Comparison of ENCODE assay signal across 10 cellular contexts in genomic region chr1:12556368-12556930, GRCh38.
DNase-seq lines count a peak whose midpoint lies in the region; ATAC-seq, FAIRE-seq and TF ChIP-seq lines count a peak whose summit lies in the region.
"Had no signal": no experiment of that assay in that cellular context is flagged by ENCODE, and none has a peak within 500 bp of the region (broad histone marks: within the 10 kb centered on the region; RNA-seq: fewer than 3 reads in every experiment).

No MANE protein-coding gene starts in this region.

- H3K4me2 ChIP-seq in fibroblast of lung (ENCODE audit: extremely low read depth, insufficient read depth, low read length) = peak overlapping the region; percentile 27

- no peak overlapping the region for H3K4me3 Mint-ChIP-seq in neural crest cell
- H3K4me3 Mint-ChIP-seq: T-helper 1 cell treated with Interleukin-12 subunit alpha and Interleukin-12 subunit beta and Interleukin-4 antibody, amounts not matched to agents 30 μg/mL and 1 μg/mL, for 36 hours had no signal

- peak overlapping the region; percentile 81 for H3K27ac Mint-ChIP-seq in neural crest cell (ENCODE audit: unreplicated experiment)
- H3K27ac Mint-ChIP-seq: T-helper 1 cell treated with Interleukin-12 subunit alpha and Interleukin-12 subunit beta and Interleukin-4 antibody, amounts not matched to agents 30 μg/mL and 1 μg/mL, for 36 hours had no signal

- no peaks in the 10 kb centered on the region for H3K9me3 Mint-ChIP-seq in neural crest cell
- H3K9me3 Mint-ChIP-seq: T-helper 1 cell treated with Interleukin-12 subunit alpha and Interleukin-12 subunit beta and Interleukin-4 antibody, amounts not matched to agents 30 μg/mL and 1 μg/mL, for 36 hours had no signal

- H3K4me3 ChIP-seq in ACC112 (ENCODE audit: low read depth, low read length) (no peak overlapping the region), fibroblast of lung (replicated peaks in 1 of 4; ENCODE audit: control extremely low read depth in 1 of 4, insufficient read depth in 1 of 4, low read depth in 3 of 4, low read length in 4 of 4) (no peak overlapping the region)

- no peak overlapping the region for H3K9ac ChIP-seq in fibroblast of lung (ENCODE audit: insufficient read depth, low read length)

- peaks cover 15% of the 10 kb centered on the region for H3K4me1 Mint-ChIP-seq in neural crest cell

- TF ChIP-seq CTCF in fibroblast of lung (conservative IDR thresholded peaks at IDR 0.05 in 1 of 2, IDR thresholded peaks at IDR 0.05 in 1 of 2; ENCODE audit: low read depth in 1 of 2, low read length in 2 of 2) = no peak
- no peak for TF ChIP-seq CTCF in neural crest cell (conservative IDR thresholded peaks at IDR 0.05)
- TF ChIP-seq CTCF in D721Med (IDR thresholded peaks at IDR 0.05; ENCODE audit: insufficient read depth, missing control alignments) = no peak

- H3K79me2 ChIP-seq in ACC112 (ENCODE audit: control insufficient read depth, insufficient read depth, low read length, unreplicated experiment) (no peaks in the 10 kb centered on the region), fibroblast of lung (ENCODE audit: control insufficient read depth, insufficient read depth, low read length) (no peaks in the 10 kb centered on the region)

- H3K27me3 ChIP-seq in ACC112 (ENCODE audit: insufficient read depth, low read length) (no peaks in the 10 kb centered on the region), fibroblast of lung (ENCODE audit: control insufficient read depth, insufficient read depth, low read length) (no peaks in the 10 kb centered on the region)

- H3K4me1 ChIP-seq in ACC112 (ENCODE audit: control insufficient read depth, insufficient read depth, low read length, unreplicated experiment) = peaks cover 9% of the 10 kb centered on the region
- H3K4me1 ChIP-seq in fibroblast of lung (ENCODE audit: control insufficient read depth, extremely low read depth, insufficient read depth, low read length) = peaks cover 10% of the 10 kb centered on the region

- H3K36me3 ChIP-seq in ACC112 (ENCODE audit: insufficient read depth, low read length) (no peaks in the 10 kb centered on the region), fibroblast of lung (ENCODE audit: control insufficient read depth, insufficient read depth, low read length) (no peaks in the 10 kb centered on the region)

- FAIRE-seq in D721Med (lab: Jason Lieb, UNC) = no peak
- FAIRE-seq: endothelial cell of umbilical vein had no signal

- H3K27ac ChIP-seq in ACC112 (ENCODE audit: low read depth, low read length) (peak overlapping the region; percentile 1; the same call in 1 of the 2 replicates), fibroblast of lung (ENCODE audit: insufficient read depth, low read length) (peak overlapping the region; percentile 63)

- no peaks in the 10 kb centered on the region for H3K36me3 Mint-ChIP-seq in neural crest cell (ENCODE audit: low read depth)

- H2AFZ ChIP-seq in ACC112 (ENCODE audit: low read length, unreplicated experiment) (no peak overlapping the region), fibroblast of lung (ENCODE audit: low read length) (peak overlapping the region; percentile 15)

- DNase-seq in NCI-H226 (peak; percentile 91), fibroblast of lung (ENCODE audit: low read depth in 2 of 2) (peak; percentile 87 to 96), neural crest cell (ENCODE audit: low read depth, low spot score) (no peak), D721Med (ENCODE audit: insufficient read length, low spot score) (no peak), NCI-H1048 (lab: John Stamatoyannopoulos, UW) (no peak)

- H3K9me3 ChIP-seq in fibroblast of lung (ENCODE audit: control insufficient read depth, insufficient read depth, low read depth, low read length) = no peaks in the 10 kb centered on the region

- H3K27me3 Mint-ChIP-seq in neural crest cell (ENCODE audit: low read depth) = no peaks in the 10 kb centered on the region

- ATAC-seq in HG02981 (IDR thresholded peaks at IDR 0.05; ENCODE audit: unreplicated experiment) (no peak), HG02884 (IDR thresholded peaks at IDR 0.05; ENCODE audit: unreplicated experiment) (no peak)

- H4K20me1 ChIP-seq in fibroblast of lung (ENCODE audit: control insufficient read depth, extremely low read depth, insufficient read depth, low read length) = no peaks in the 10 kb centered on the region

Comparison
In these comparisons a context has a peak if more than half of its experiments do, and no peak if none do; other contexts are left out.
1. DNase-seq: peak in NCI-H226 (single experiment) and fibroblast of lung (2 of 2); none in neural crest cell (single experiment), D721Med (single experiment) and NCI-H1048 (single experiment).